Comparison of ENCODE assay signal across 12 cellular contexts in the genomic region with DNA sequence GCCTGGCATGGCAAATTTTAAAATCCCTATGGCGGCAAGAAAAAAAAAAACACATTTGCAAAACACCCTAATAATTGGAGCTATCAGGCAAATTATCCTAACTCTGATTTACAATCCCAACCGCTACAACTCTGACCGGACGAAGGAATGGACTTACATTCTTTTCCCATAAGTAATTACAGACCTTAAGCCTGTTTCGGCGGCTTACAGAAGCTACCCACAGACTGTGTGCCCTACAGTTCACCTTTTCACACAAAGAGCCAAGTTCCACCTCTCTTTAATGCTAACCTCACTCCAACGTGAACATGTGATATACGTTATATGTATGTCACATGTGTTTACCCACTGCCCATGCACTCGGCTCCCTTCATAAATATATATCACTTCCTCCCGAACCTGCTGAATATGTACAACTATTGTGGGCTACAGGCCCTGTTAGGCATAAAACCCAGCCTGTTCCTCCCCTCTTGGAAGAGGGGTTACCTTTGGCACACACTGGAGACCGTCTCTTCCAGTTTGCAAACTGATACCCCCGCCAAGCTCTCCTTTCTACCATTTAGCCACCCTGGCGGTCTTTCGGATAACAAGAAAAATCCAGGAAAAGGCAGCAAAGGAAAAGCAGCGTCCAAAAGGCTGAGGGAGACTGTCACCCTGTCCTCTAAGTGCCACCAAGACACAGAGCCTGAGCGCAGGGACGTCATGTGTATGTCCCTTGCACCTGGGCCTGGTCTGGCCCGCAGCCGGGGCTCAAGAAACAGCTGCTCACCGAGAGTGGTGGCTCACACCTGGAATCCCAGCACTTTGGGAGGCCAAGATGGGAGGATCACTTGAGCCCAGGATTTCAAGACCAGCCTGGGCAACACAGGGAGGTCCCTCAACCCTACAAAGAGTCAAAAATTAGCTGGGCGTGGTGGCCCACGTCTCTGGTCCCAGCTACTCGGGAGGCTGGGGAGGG. TPM values are rescaled to one million over a fixed set of nuclear protein-coding genes. Genes with fewer than 3 reads are reported as not detected.
DNase-seq lines count a peak whose midpoint lies in the region; ATAC-seq and TF ChIP-seq lines count a peak whose summit lies in the region.
"Had no signal": no experiment of that assay in that cellular context is flagged by ENCODE, and none has a peak within 500 bp of the region (broad histone marks: within the 10 kb centered on the region; RNA-seq: fewer than 3 reads in every experiment).

No MANE protein-coding gene starts in this region.

- no peak for TF ChIP-seq CTCF in AG10803 (conservative IDR thresholded peaks at IDR 0.05; ENCODE audit: low read length)
- no peak for TF ChIP-seq CTCF in A673 (conservative IDR thresholded peaks at IDR 0.05; ENCODE audit: low read depth, low read length)

- H3K36me3 ChIP-seq in A673 (ENCODE audit: insufficient read depth, low read length, poor library complexity, severe bottlenecking): no peaks in the 10 kb centered on the region
- H3K36me3 ChIP-seq: suprapubic skin had no signal

- DNase-seq in AG10803 (ENCODE audit: low read depth) (peak; percentile 78), HCEC 1CT (peak; percentile 38), memory B cell (ENCODE audit: low spot score in 2 of 2) (no peak), putamen (ENCODE audit: low spot score) (no peak), A673 (ENCODE audit: low spot score) (no peak)
- DNase-seq in activated T-helper 2 cell treated with anti-CD3 and anti-CD28 coated beads, Interferon-gamma antibody, Interleukin-2, Interleukin-4, amounts not matched to agents 10 μg/mL and 5 μg/mL and 100 μg/mL, durations not matched to agents 14 hours and 24 hours and 36 hours (ENCODE audit: low spot score): no peak
- DNase-seq: activated gamma-delta T cell treated with Interleukin-2 at 50 U/mL for 16 hours; NCI-H69; stimulated activated CD4-positive, alpha-beta T cell treated with anti-CD3 and anti-CD28 coated beads, Interleukin-1b, Interleukin-23, amount 100 ng/mL, for 48 hours had no signal

- H3K27ac ChIP-seq in A673 (ENCODE audit: low read depth, low read length, poor library complexity, severe bottlenecking): no peak overlapping the region
- H3K27ac ChIP-seq: suprapubic skin had no signal

- no peaks in the 10 kb centered on the region for H3K27me3 ChIP-seq in A673 (replicated peaks; ENCODE audit: insufficient read depth, low read depth, low read length, poor library complexity)
- H3K27me3 ChIP-seq: suprapubic skin had no signal

- ATAC-seq in memory B cell (ENCODE audit: low read depth) (no peak), GM19467 (IDR thresholded peaks at IDR 0.05; ENCODE audit: unreplicated experiment) (no peak), GM21526 (IDR thresholded peaks at IDR 0.05; ENCODE audit: low FRiP score, unreplicated experiment) (no peak)

- H3K36me3 Mint-ChIP-seq in activated T-helper 2 cell treated with anti-CD3 and anti-CD28 coated beads, Interferon-gamma antibody, Interleukin-2, Interleukin-4, amounts not matched to agents 10 μg/mL and 5 μg/mL and 100 μg/mL, durations not matched to agents 14 hours and 24 hours and 36 hours (ENCODE audit: low read depth): peaks cover 17% of the 10 kb centered on the region
- no peaks in the 10 kb centered on the region for H3K36me3 Mint-ChIP-seq in memory B cell

- CTCF ChIA-PET in A673 (lab: Charles Lee): interaction anchor here (0.6 to 0.7 kb wide), 2 partner anchors 11 to 196 kb away, joined by 3 to 5 read pairs; no protein-coding TSS in a partner anchor

- H3K27me3 Mint-ChIP-seq in activated T-helper 2 cell treated with anti-CD3 and anti-CD28 coated beads, Interferon-gamma antibody, Interleukin-2, Interleukin-4, amounts not matched to agents 10 μg/mL and 5 μg/mL and 100 μg/mL, durations not matched to agents 14 hours and 24 hours and 36 hours (ENCODE audit: low read depth): no peaks in the 10 kb centered on the region
- H3K27me3 Mint-ChIP-seq in memory B cell: no peaks in the 10 kb centered on the region

- intact Hi-C loops in activated T-helper 2 cell treated with anti-CD3 and anti-CD28 coated beads, Interferon-gamma antibody, Interleukin-2, Interleukin-4, amounts not matched to agents 10 μg/mL and 5 μg/mL and 100 μg/mL, durations not matched to agents 14 hours and 24 hours and 36 hours (cut with micrococcal nuclease): loop anchor here (5.0 kb wide), 1 partner anchor 224 kb away; no protein-coding TSS in a partner anchor
- intact Hi-C loops in A673 (cut with micrococcal nuclease; ENCODE audit: unreplicated experiment): no loop called here

- no TSS peak for BruUV-seq in A673 (replicated peaks; lab: Mats Ljungman, UMichigan)

- peaks cover 67% of the 10 kb centered on the region for H3K4me1 Mint-ChIP-seq in activated T-helper 2 cell treated with anti-CD3 and anti-CD28 coated beads, Interferon-gamma antibody, Interleukin-2, Interleukin-4, amounts not matched to agents 10 μg/mL and 5 μg/mL and 100 μg/mL, durations not matched to agents 14 hours and 24 hours and 36 hours (ENCODE audit: low read depth)
- H3K4me1 Mint-ChIP-seq in memory B cell: peaks cover 30% of the 10 kb centered on the region

- no peaks in the 10 kb centered on the region for H3K4me1 ChIP-seq in A673 (ENCODE audit: insufficient read depth, low read length, poor library complexity, severe bottlenecking)

- no peaks in the 10 kb centered on the region for H3K9me3 ChIP-seq in A673 (ENCODE audit: low read depth, low read length, poor library complexity, severe bottlenecking)
- H3K9me3 ChIP-seq: suprapubic skin had no signal

- peak overlapping the region; percentile 97 for H3K27ac Mint-ChIP-seq in activated T-helper 2 cell treated with anti-CD3 and anti-CD28 coated beads, Interferon-gamma antibody, Interleukin-2, Interleukin-4, amounts not matched to agents 10 μg/mL and 5 μg/mL and 100 μg/mL, durations not matched to agents 14 hours and 24 hours and 36 hours
- H3K27ac Mint-ChIP-seq in memory B cell: peak overlapping the region; percentile 80

- H3K4me3 ChIP-seq in AG10803 (ENCODE audit: low read length): no peak overlapping the region
- H3K4me3 ChIP-seq in A673 (ENCODE audit: low read depth, low read length, poor library complexity, severe bottlenecking): no peak overlapping the region
- H3K4me3 ChIP-seq: suprapubic skin had no signal

- H3K4me3 Mint-ChIP-seq in activated T-helper 2 cell treated with anti-CD3 and anti-CD28 coated beads, Interferon-gamma antibody, Interleukin-2, Interleukin-4, amounts not matched to agents 10 μg/mL and 5 μg/mL and 100 μg/mL, durations not matched to agents 14 hours and 24 hours and 36 hours (ENCODE audit: low read depth): no peak overlapping the region
- H3K4me3 Mint-ChIP-seq in memory B cell: no peak overlapping the region

- POLR2A ChIA-PET in A673 (lab: Charles Lee; ENCODE audit: low non-redundant PET): no interaction called here

- H3K9me3 Mint-ChIP-seq in activated T-helper 2 cell treated with anti-CD3 and anti-CD28 coated beads, Interferon-gamma antibody, Interleukin-2, Interleukin-4, amounts not matched to agents 10 μg/mL and 5 μg/mL and 100 μg/mL, durations not matched to agents 14 hours and 24 hours and 36 hours: no peaks in the 10 kb centered on the region
- H3K9me3 Mint-ChIP-seq in memory B cell: no peaks in the 10 kb centered on the region

RNA-seq across cellular contexts. Expression of a gene that starts 8.9 kb away (rescaled TPM):
- 15.4 and 19.4 TPM in 2 replicates for total RNA-seq in activated T-helper 2 cell treated with anti-CD3 and anti-CD28 coated beads, Interferon-gamma antibody, Interleukin-2, Interleukin-4, amounts not matched to agents 10 μg/mL and 5 μg/mL and 100 μg/mL, durations not matched to agents 14 hours and 24 hours and 36 hours
- total RNA-seq in A673 (2021): 11.6 and 12.4 TPM in 2 replicates

Comparison
In these comparisons a context has a peak if more than half of its experiments do, and no peak if none do; other contexts are left out.
1. DNase-seq: peak in AG10803 (single experiment) and HCEC 1CT (single experiment); none in activated T-helper 2 cell treated with anti-CD3 and anti-CD28 coated beads, Interferon-gamma antibody, Interleukin-2, Interleukin-4, amounts not matched to agents 10 μg/mL and 5 μg/mL and 100 μg/mL, durations not matched to agents 14 hours and 24 hours and 36 hours (single experiment), memory B cell (0 of 2), putamen (single experiment) and A673 (single experiment).